8 cellular contexts compared by ENCODE assay signal in genomic region chr9:72526901-72527800, GRCh38. TPM values are rescaled to one million over a fixed set of nuclear protein-coding genes. Genes with fewer than 3 reads are reported as not detected.
DNase-seq lines count a peak whose midpoint lies in the region; ATAC-seq and TF ChIP-seq lines count a peak whose summit lies in the region.

No MANE protein-coding gene starts in this region.

- ATAC-seq in GM21619 (IDR thresholded peaks at IDR 0.05; ENCODE audit: unreplicated experiment) (peak; percentile 81), lung (ENCODE audit: insufficient read depth, low FRiP score) (peak; percentile 92)

- peak overlapping the region in 1 of 2 donors; percentile 84 for H3K27ac ChIP-seq in lung (ENCODE audit: low read depth in 1 of 2, low read length in 1 of 2)

- in situ Hi-C loops in G401 (cut with HindIII; ENCODE audit: low sequenced_read_pairs) (no loop called here), KBM-7 (cut with MboI; ENCODE audit: low pct_unique_long_range_greater_than_20kb, low sequenced_read_pairs) (no loop called here)

- DNase-seq in G401 (ENCODE audit: low spot score): peak; percentile 83
- peak; percentile 55 for DNase-seq in KBM-7
- peak; percentile 76 for DNase-seq in activated CD4-positive, alpha-beta T cell treated with anti-CD3 and anti-CD28 coated beads, Interleukin-2, amount 50 U/mL, for 1 hour
- DNase-seq in dermis microvascular lymphatic vessel endothelial cell (ENCODE audit: low read depth in 2 of 2): peak; percentile 64 to 99
- peak; percentile 72 for DNase-seq in lung (ENCODE audit: low spot score)
- peak; percentile 48 to 74 (median 60) for DNase-seq in stimulated activated CD4-positive, alpha-beta T cell treated with anti-CD3 and anti-CD28 coated beads, TNF-alpha, amount 100 ng/mL, for 24 hours (ENCODE audit: low read depth in 3 of 3)
- DNase-seq in NCI-H1930 (lab: John Stamatoyannopoulos, UW): no peak

- H3K4me1 ChIP-seq in lung (ENCODE audit: control insufficient read depth in 2 of 2, insufficient read depth in 2 of 2, low read length in 2 of 2): peaks cover 4 to 11% of the 10 kb centered on the region in 2 donors

- no peaks in the 10 kb centered on the region for H3K9me3 ChIP-seq in lung (ENCODE audit: control insufficient read depth in 2 of 2, insufficient read depth in 1 of 2, low read length in 1 of 2)

- H3K36me3 ChIP-seq in lung (ENCODE audit: control insufficient read depth in 2 of 2, insufficient read depth in 2 of 2, low read length in 2 of 2): no peaks in the 10 kb centered on the region

- H3K4me3 ChIP-seq in lung: no peak overlapping the region

- no peaks in the 10 kb centered on the region for H3K27me3 ChIP-seq in lung (ENCODE audit: control insufficient read depth, insufficient read depth)

- 23 to 29% methylated on average over 19 of the region's 19 CpGs for WGBS in lung, 2 donors

- TF ChIP-seq CTCF in lung (IDR thresholded peaks at IDR 0.05; ENCODE audit: control extremely low read depth, extremely low read depth): no peak

RNA-seq across cellular contexts. Expression of gene TMC1, which starts 5.7 kb away (rescaled TPM):
- not detected in 2 replicates for total RNA-seq in G401 (2014; rRNA removed; shearing (Covaris generic))
- total RNA-seq in dermis microvascular lymphatic vessel endothelial cell (0.25 and 0.26 TPM in 2 replicates), lung (under 1 TPM; 0.21 to 0.82 TPM)
- polyA plus RNA-seq in lung: under 1 TPM in 1 of 2 donors, not detected in 1; 0.10 TPM

Comparison
In these comparisons a context has a peak if more than half of its experiments do, and no peak if none do; other contexts are left out.
1. DNase-seq: peak in G401 (single experiment), KBM-7 (single experiment), activated CD4-positive, alpha-beta T cell treated with anti-CD3 and anti-CD28 coated beads, Interleukin-2, amount 50 U/mL, for 1 hour (single experiment), dermis microvascular lymphatic vessel endothelial cell (2 of 2), lung (single experiment) and stimulated activated CD4-positive, alpha-beta T cell treated with anti-CD3 and anti-CD28 coated beads, TNF-alpha, amount 100 ng/mL, for 24 hours (3 of 3); none in NCI-H1930 (0 of 2).